ENCODE assay signal across 1 cellular context in the genomic region with DNA sequence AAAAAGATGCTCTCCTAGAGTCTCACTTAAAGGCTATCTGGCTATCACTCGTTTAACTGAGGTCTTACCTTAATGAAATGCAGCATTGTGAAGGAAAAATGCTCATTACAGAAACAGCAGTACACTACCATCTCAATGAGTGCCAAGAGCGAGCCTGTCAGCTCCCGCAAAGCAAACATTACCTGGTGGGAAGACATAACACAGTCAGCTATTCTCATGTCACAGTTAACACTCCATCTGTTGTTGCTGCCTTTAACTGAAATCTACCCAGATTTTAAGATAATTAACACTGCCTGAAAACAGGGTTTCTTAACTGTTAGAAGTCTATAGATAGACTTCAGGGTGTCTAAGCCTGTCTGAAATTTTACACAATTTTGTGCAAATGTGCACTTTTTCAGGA.
TF ChIP-seq lines count a peak whose summit lies in the region.

No MANE protein-coding gene starts in this region.

TF ChIP-seq in GM23338, 12 proteins besides CTCF, POLR2A, EP300 and RAD21 (continued from another document):
- TF ChIP-seq, protein P1, sequence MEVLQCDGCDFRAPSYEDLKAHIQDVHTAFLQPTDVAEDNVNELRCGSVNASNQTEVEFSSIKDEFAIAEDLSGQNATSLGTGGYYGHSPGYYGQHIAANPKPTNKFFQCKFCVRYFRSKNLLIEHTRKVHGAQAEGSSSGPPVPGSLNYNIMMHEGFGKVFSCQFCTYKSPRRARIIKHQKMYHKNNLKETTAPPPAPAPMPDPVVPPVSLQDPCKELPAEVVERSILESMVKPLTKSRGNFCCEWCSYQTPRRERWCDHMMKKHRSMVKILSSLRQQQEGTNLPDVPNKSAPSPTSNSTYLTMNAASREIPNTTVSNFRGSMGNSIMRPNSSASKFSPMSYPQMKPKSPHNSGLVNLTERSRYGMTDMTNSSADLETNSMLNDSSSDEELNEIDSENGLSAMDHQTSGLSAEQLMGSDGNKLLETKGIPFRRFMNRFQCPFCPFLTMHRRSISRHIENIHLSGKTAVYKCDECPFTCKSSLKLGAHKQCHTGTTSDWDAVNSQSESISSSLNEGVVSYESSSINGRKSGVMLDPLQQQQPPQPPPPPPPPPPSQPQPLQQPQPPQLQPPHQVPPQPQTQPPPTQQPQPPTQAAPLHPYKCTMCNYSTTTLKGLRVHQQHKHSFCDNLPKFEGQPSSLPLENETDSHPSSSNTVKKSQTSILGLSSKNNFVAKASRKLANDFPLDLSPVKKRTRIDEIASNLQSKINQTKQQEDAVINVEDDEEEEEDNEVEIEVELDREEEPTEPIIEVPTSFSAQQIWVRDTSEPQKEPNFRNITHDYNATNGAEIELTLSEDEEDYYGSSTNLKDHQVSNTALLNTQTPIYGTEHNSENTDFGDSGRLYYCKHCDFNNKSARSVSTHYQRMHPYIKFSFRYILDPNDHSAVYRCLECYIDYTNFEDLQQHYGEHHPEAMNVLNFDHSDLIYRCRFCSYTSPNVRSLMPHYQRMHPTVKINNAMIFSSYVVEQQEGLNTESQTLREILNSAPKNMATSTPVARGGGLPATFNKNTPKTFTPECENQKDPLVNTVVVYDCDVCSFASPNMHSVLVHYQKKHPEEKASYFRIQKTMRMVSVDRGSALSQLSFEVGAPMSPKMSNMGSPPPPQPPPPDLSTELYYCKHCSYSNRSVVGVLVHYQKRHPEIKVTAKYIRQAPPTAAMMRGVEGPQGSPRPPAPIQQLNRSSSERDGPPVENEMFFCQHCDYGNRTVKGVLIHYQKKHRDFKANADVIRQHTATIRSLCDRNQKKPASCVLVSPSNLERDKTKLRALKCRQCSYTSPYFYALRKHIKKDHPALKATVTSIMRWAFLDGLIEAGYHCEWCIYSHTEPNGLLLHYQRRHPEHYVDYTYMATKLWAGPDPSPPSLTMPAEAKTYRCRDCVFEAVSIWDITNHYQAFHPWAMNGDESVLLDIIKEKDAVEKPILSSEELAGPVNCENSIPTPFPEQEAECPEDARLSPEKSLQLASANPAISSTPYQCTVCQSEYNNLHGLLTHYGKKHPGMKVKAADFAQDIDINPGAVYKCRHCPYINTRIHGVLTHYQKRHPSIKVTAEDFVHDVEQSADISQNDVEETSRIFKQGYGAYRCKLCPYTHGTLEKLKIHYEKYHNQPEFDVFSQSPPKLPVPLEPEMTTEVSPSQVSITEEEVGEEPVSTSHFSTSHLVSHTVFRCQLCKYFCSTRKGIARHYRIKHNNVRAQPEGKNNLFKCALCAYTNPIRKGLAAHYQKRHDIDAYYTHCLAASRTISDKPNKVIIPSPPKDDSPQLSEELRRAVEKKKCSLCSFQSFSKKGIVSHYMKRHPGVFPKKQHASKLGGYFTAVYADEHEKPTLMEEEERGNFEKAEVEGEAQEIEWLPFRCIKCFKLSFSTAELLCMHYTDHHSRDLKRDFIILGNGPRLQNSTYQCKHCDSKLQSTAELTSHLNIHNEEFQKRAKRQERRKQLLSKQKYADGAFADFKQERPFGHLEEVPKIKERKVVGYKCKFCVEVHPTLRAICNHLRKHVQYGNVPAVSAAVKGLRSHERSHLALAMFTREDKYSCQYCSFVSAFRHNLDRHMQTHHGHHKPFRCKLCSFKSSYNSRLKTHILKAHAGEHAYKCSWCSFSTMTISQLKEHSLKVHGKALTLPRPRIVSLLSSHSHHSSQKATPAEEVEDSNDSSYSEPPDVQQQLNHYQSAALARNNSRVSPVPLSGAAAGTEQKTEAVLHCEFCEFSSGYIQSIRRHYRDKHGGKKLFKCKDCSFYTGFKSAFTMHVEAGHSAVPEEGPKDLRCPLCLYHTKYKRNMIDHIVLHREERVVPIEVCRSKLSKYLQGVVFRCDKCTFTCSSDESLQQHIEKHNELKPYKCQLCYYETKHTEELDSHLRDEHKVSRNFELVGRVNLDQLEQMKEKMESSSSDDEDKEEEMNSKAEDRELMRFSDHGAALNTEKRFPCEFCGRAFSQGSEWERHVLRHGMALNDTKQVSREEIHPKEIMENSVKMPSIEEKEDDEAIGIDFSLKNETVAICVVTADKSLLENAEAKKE (CRISPR knock-in tag; IDR thresholded peaks at IDR 0.05): no peak
- no peak for TF ChIP-seq CREB1 (CRISPR knock-in tag; IDR thresholded peaks at IDR 0.05; ENCODE audit: low read depth)
